In the genomic region with DNA sequence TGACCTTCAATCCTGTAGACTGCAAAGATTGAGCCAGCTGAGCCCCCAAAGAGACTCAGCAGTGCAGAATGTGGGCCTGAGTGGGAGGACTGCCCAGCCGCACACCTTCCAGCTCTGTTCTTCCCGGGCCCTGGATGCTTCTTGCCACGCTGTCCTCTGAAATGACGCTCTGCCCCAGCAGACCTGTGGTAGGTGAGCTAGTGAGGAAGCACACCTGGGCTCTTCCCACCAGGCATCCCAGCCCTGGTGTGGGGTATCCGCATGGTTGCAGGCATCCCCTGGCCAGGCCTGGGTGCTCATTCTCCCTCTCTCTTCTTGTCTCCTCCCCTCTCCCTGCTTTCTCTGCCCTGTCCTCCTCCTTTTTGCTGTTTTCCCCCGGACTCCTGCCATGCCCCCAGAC, we compare ENCODE assay signal across 18 cellular contexts.
"Had no signal": no experiment of that assay in that cellular context is flagged by ENCODE, and none has a peak within 500 bp of the region (broad histone marks: within the 10 kb centered on the region; RNA-seq: fewer than 3 reads in every experiment).

No MANE protein-coding gene starts in this region.

- H3K9me3 Mint-ChIP-seq: activated CD4-positive, alpha-beta T cell treated with anti-CD3 and anti-CD28 coated beads, Interleukin-2, amount 10 ng/mL, durations not matched to agents 7 days and 5 days; naive thymus-derived CD8-positive, alpha-beta T cell had no signal

- H3K4me3 ChIP-seq: cardiac muscle cell, dorsolateral prefrontal cortex, esophagus muscularis mucosa, gastroesophageal sphincter, heart left ventricle, thyroid gland had no signal

- DNase-seq: activated CD4-positive, alpha-beta T cell treated with anti-CD3 and anti-CD28 coated beads, Interleukin-2, amount 10 ng/mL, durations not matched to agents 7 days and 5 days; activated CD8-positive, alpha-beta memory T cell treated with anti-CD3 and anti-CD28 coated beads, Interleukin-2, amount 50 U/mL, for 4 hours; activated gamma-delta T cell; amniotic stem cell; mesenchymal stem cell; retina; stimulated activated CD4-positive, alpha-beta T cell treated with anti-CD3 and anti-CD28 coated beads, Interleukin-12 subunit alpha, Interleukin-12 subunit beta, amount 100 ng/mL, for 4 hours; stimulated activated CD4-positive, alpha-beta T cell treated with anti-CD3 and anti-CD28 coated beads, Interleukin-1b, Interleukin-23, amount 100 ng/mL, for 48 hours; stimulated activated naive CD4-positive, alpha-beta T cell; T1000; thyroid gland had no signal

- H3K9me3 ChIP-seq: esophagus muscularis mucosa, gastroesophageal sphincter, heart left ventricle, thyroid gland had no signal

- H3K27ac Mint-ChIP-seq: activated CD4-positive, alpha-beta T cell treated with anti-CD3 and anti-CD28 coated beads, Interleukin-2, amount 10 ng/mL, durations not matched to agents 7 days and 5 days; activated naive CD8-positive, alpha-beta T cell had no signal

- ATAC-seq: gastroesophageal sphincter; heart left ventricle; naive thymus-derived CD8-positive, alpha-beta T cell had no signal

- H3K27ac ChIP-seq: cardiac muscle cell, dorsolateral prefrontal cortex, esophagus muscularis mucosa, gastroesophageal sphincter, heart left ventricle, thyroid gland had no signal

- H3K27me3 ChIP-seq: cardiac muscle cell, dorsolateral prefrontal cortex, esophagus muscularis mucosa, gastroesophageal sphincter, heart left ventricle, thyroid gland had no signal

- H3K27me3 Mint-ChIP-seq: activated CD4-positive, alpha-beta T cell treated with anti-CD3 and anti-CD28 coated beads, Interleukin-2, amount 10 ng/mL, durations not matched to agents 7 days and 5 days; activated naive CD8-positive, alpha-beta T cell; naive thymus-derived CD8-positive, alpha-beta T cell had no signal

- H3K4me3 Mint-ChIP-seq: activated CD4-positive, alpha-beta T cell treated with anti-CD3 and anti-CD28 coated beads, Interleukin-2, amount 10 ng/mL, durations not matched to agents 7 days and 5 days; activated naive CD8-positive, alpha-beta T cell; naive thymus-derived CD8-positive, alpha-beta T cell had no signal
